2 cellular contexts compared by ENCODE assay signal in genomic region chr6:154507209-154507898, GRCh38.
A peak's percentile ranks its signal among the peaks of the same experiment; 100 is the strongest.
TF ChIP-seq lines count a peak whose summit lies in the region.

No MANE protein-coding gene starts in this region.

TF ChIP-seq in HEK293, 187 proteins besides CTCF, POLR2A, EP300 and RAD21:
- TF ChIP-seq ZNF248 (tag by site-specific recombination; IDR thresholded peaks at IDR 0.05) (no peak), ZNF37A (tag by site-specific recombination; IDR thresholded peaks at IDR 0.05) (no peak), ZNF548 (tag by site-specific recombination; IDR thresholded peaks at IDR 0.05) (no peak), ZNF24 (tag by site-specific recombination; IDR thresholded peaks at IDR 0.05) (no peak), ZSCAN16 (tag by site-specific recombination; IDR thresholded peaks at IDR 0.05) (no peak)
- TF ChIP-seq, protein P1, sequence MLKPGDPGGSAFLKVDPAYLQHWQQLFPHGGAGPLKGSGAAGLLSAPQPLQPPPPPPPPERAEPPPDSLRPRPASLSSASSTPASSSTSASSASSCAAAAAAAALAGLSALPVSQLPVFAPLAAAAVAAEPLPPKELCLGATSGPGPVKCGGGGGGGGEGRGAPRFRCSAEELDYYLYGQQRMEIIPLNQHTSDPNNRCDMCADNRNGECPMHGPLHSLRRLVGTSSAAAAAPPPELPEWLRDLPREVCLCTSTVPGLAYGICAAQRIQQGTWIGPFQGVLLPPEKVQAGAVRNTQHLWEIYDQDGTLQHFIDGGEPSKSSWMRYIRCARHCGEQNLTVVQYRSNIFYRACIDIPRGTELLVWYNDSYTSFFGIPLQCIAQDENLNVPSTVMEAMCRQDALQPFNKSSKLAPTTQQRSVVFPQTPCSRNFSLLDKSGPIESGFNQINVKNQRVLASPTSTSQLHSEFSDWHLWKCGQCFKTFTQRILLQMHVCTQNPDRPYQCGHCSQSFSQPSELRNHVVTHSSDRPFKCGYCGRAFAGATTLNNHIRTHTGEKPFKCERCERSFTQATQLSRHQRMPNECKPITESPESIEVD (tag by site-specific recombination; IDR thresholded peaks at IDR 0.05) = peak; percentile 20; the same call in 1 of the 2 replicates

TF ChIP-seq in K562, 482 proteins besides CTCF, POLR2A, EP300 and RAD21:
- TF ChIP-seq, protein P2, sequence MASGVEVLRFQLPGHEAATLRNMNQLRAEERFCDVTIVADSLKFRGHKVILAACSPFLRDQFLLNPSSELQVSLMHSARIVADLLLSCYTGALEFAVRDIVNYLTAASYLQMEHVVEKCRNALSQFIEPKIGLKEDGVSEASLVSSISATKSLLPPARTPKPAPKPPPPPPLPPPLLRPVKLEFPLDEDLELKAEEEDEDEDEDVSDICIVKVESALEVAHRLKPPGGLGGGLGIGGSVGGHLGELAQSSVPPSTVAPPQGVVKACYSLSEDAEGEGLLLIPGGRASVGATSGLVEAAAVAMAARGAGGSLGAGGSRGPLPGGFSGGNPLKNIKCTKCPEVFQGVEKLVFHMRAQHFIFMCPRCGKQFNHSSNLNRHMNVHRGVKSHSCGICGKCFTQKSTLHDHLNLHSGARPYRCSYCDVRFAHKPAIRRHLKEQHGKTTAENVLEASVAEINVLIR (CRISPR knock-in tag; IDR thresholded peaks at IDR 0.05) = no peak
- TF ChIP-seq NCOR1 (IDR thresholded peaks at IDR 0.05) (0 out of 2 replicates have a peak, but pooled peaks have one; percentile 16), KDM1A (IDR thresholded peaks at IDR 0.05) (0 out of 4 replicates have a peak, but pooled peaks of 1 of the 2 experiments have one; percentile 15), MEF2A (IDR thresholded peaks at IDR 0.05; ENCODE audit: control insufficient read depth, low read depth, low read length) (peak; percentile 33; the same call in 1 of the 2 replicates)
